Comparison of ENCODE assay signal across 27 cellular contexts in the genomic region with DNA sequence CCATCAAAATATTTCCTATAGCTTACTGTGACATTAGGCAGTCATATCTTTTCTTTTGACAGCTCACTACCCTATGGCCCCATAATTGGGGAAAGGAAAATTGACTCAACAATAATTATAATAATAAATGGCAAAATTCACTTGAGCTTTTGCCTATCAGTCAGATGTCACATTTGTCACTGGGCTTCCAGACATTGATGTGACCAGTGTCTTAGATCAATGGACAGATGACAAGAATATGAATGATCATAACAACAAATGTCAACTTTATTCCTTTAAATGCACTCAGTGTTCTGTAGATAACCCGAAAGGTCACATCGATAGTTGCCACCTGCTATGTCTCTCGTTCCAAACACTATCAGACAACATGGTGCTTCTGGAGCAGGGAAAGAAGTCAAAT.
"Had no signal": no experiment of that assay in that cellular context is flagged by ENCODE, and none has a peak within 500 bp of the region (broad histone marks: within the 10 kb centered on the region; RNA-seq: fewer than 3 reads in every experiment).

No MANE protein-coding gene starts in this region.

- DNase-seq: hypothalamus; immature natural killer cell; left ventricle myocardium inferior; mesendoderm; naive B cell; natural killer cell; nephron progenitor cell; ovary; retina; right cardiac atrium; stimulated activated CD4-positive, alpha-beta T cell treated with anti-CD3 and anti-CD28 coated beads, Interleukin-12 subunit alpha, Interleukin-12 subunit beta, amount 100 ng/mL, for 4 hours; stimulated activated CD4-positive, alpha-beta T cell treated with anti-CD3 and anti-CD28 coated beads, Interleukin-15, amount 100 ng/mL, for 24 hours; stimulated activated CD4-positive, alpha-beta T cell treated with anti-CD3 and anti-CD28 coated beads, Interleukin-2, amount 100 ng/mL, for 24 hours; stimulated activated CD4-positive, alpha-beta T cell treated with anti-CD3 and anti-CD28 coated beads, Interleukin-4, amount 100 ng/mL, for 1 hour; stimulated activated naive B cell treated with anti-CD40 and anti-IgM and Interleukin-4, amounts not matched to agents 10 μg/mL and 1 μg/mL and 100 μg/mL, for 72 hours; stimulated activated naive CD8-positive, alpha-beta T cell treated with anti-CD3 and anti-CD28 coated beads, Interleukin-15, Interleukin-2, amounts not matched to agents 100 U/mL and 50 U/mL, for 24 hours; stomach; testis; thyroid gland; transverse colon; upper lobe of left lung had no signal

- H3K4me3 ChIP-seq: left ventricle myocardium inferior, lung, ovary, prostate gland, skin epidermis, stomach, testis, thyroid gland, transverse colon, upper lobe of left lung, vagina had no signal

- ATAC-seq: natural killer cell; right cardiac atrium; sciatic nerve; stimulated activated naive B cell treated with anti-CD40 and anti-IgM and Interleukin-4, amounts not matched to agents 10 μg/mL and 1 μg/mL and 100 μg/mL, for 72 hours; stimulated activated naive CD8-positive, alpha-beta T cell treated with anti-CD3 and anti-CD28 coated beads, Interleukin-15, Interleukin-2, amounts not matched to agents 100 U/mL and 50 U/mL, for 24 hours had no signal

- H3K9me3 ChIP-seq: left ventricle myocardium inferior, ovary, prostate gland, stomach, testis, thyroid gland, transverse colon, upper lobe of left lung, vagina had no signal

- H3K4me1 ChIP-seq: left ventricle myocardium inferior, prostate gland, stomach, testis, transverse colon, upper lobe of left lung, vagina had no signal

- H3K27ac ChIP-seq: left ventricle myocardium inferior, ovary, prostate gland, skin epidermis, stomach, testis, thyroid gland, transverse colon, upper lobe of left lung, vagina had no signal

- FAIRE-seq: islet of Langerhans had no signal

- H3K27me3 ChIP-seq: ovary, stomach, testis, thyroid gland, transverse colon, upper lobe of left lung, vagina had no signal

- H3K36me3 ChIP-seq: left ventricle myocardium inferior, ovary, prostate gland, stomach, thyroid gland, transverse colon, upper lobe of left lung, vagina had no signal
